8 cellular contexts compared by ENCODE assay signal in genomic region chr3:69738859-69739203, GRCh38. TPM values are rescaled to one million over a fixed set of nuclear protein-coding genes. Genes with fewer than 3 reads are reported as not detected.
A peak's percentile ranks its signal among the peaks of the same experiment; 100 is the strongest.
DNase-seq lines count a peak whose midpoint lies in the region; ATAC-seq and TF ChIP-seq lines count a peak whose summit lies in the region.

No MANE protein-coding gene starts in this region.

- under 1% methylated on average over 12 of the region's 12 CpGs for WGBS in hepatocyte (ENCODE audit: low lambda C conversion rate, missing lambda C conversion rate)

- no peaks in the 10 kb centered on the region for H4K20me1 ChIP-seq in hepatocyte (ENCODE audit: insufficient read depth, poor library complexity, severe bottlenecking)

- no peaks in the 10 kb centered on the region for H3K36me3 ChIP-seq in hepatocyte (replicated peaks; ENCODE audit: insufficient read depth, low read depth)

- H3K79me2 ChIP-seq in hepatocyte, result peaks cover 3% of the 10 kb centered on the region

- no peak overlapping the region for H3K27ac Mint-ChIP-seq in activated T-helper 1 cell treated with anti-CD3 and anti-CD28 coated beads, Interleukin-12 subunit alpha, Interleukin-12 subunit beta, Interleukin-2, Interleukin-4 antibody, amounts not matched to agents 30 ng/mL and 10 ng/mL and 1 ng/mL, durations not matched to agents 14 hours and 24 hours and 36 hours

- peaks cover 9% of the 10 kb centered on the region for H3K4me1 Mint-ChIP-seq in activated T-helper 1 cell treated with anti-CD3 and anti-CD28 coated beads, Interleukin-12 subunit alpha, Interleukin-12 subunit beta, Interleukin-2, Interleukin-4 antibody, amounts not matched to agents 30 ng/mL and 10 ng/mL and 1 ng/mL, durations not matched to agents 14 hours and 24 hours and 36 hours (ENCODE audit: low read depth)

- no peak for DNase-seq in activated T-helper 1 cell treated with anti-CD3 and anti-CD28 coated beads, Interleukin-12 subunit alpha, Interleukin-12 subunit beta, Interleukin-2, Interleukin-4 antibody, amounts not matched to agents 30 ng/mL and 10 ng/mL and 1 ng/mL, durations not matched to agents 14 hours and 24 hours and 36 hours (ENCODE audit: low spot score)
- no peak for DNase-seq in hepatocyte (ENCODE audit: low spot score)
- no peak for DNase-seq in NCI-H128 (lab: John Stamatoyannopoulos, UW; ENCODE audit: unreplicated experiment)
- DNase-seq in activated effector memory CD4-positive, alpha-beta T cell treated with anti-CD3 and anti-CD28 coated beads, Interleukin-2, amount 50 U/mL, for 16 hours, result no peak

- peak; percentile 1 for ATAC-seq in HG02885 (IDR thresholded peaks at IDR 0.05; ENCODE audit: poor library complexity, unreplicated experiment)
- no peak for ATAC-seq in GM18870 (IDR thresholded peaks at IDR 0.05; ENCODE audit: unreplicated experiment)
- ATAC-seq in GM19397 (IDR thresholded peaks at IDR 0.05; ENCODE audit: unreplicated experiment), result no peak

- H3K4me2 ChIP-seq in hepatocyte, result peak overlapping the region; percentile 87

- intact Hi-C loops in activated T-helper 1 cell treated with anti-CD3 and anti-CD28 coated beads, Interleukin-12 subunit alpha, Interleukin-12 subunit beta, Interleukin-2, Interleukin-4 antibody, amounts not matched to agents 30 ng/mL and 10 ng/mL and 1 ng/mL, durations not matched to agents 14 hours and 24 hours and 36 hours (cut with micrococcal nuclease), result loop anchor here (5.0 kb wide), 1 partner anchor 297 kb away; no protein-coding TSS in a partner anchor

- peak overlapping the region; percentile 79 for H2AFZ ChIP-seq in hepatocyte

- no peaks in the 10 kb centered on the region for H3K36me3 Mint-ChIP-seq in activated T-helper 1 cell treated with anti-CD3 and anti-CD28 coated beads, Interleukin-12 subunit alpha, Interleukin-12 subunit beta, Interleukin-2, Interleukin-4 antibody, amounts not matched to agents 30 ng/mL and 10 ng/mL and 1 ng/mL, durations not matched to agents 14 hours and 24 hours and 36 hours (ENCODE audit: low read depth)

- no peaks in the 10 kb centered on the region for H3K9me3 ChIP-seq in hepatocyte (ENCODE audit: low read depth)

- no peaks in the 10 kb centered on the region for H3K9me3 Mint-ChIP-seq in activated T-helper 1 cell treated with anti-CD3 and anti-CD28 coated beads, Interleukin-12 subunit alpha, Interleukin-12 subunit beta, Interleukin-2, Interleukin-4 antibody, amounts not matched to agents 30 ng/mL and 10 ng/mL and 1 ng/mL, durations not matched to agents 14 hours and 24 hours and 36 hours

- H3K4me3 ChIP-seq in hepatocyte, result peak overlapping the region; percentile 70
- peak overlapping the region; percentile 55 to 90 (median 76) for H3K4me3 ChIP-seq in skin epidermis

- no peaks in the 10 kb centered on the region for H3K9me2 ChIP-seq in hepatocyte (replicated peaks; ENCODE audit: insufficient read depth)

- H3K27me3 ChIP-seq in hepatocyte, result peaks cover 4% of the 10 kb centered on the region

- H3K27ac ChIP-seq in hepatocyte, result peak overlapping the region; percentile 3
- peak overlapping the region in 14 of 21 experiments; percentile 24 to 85 (median 71) for H3K27ac ChIP-seq in skin epidermis

- no peak for TF ChIP-seq CTCF in hepatocyte (IDR thresholded peaks at IDR 0.05; ENCODE audit: poor library complexity)

- peaks cover 9% of the 10 kb centered on the region for H3K4me1 ChIP-seq in hepatocyte (ENCODE audit: insufficient read depth)

- peak overlapping the region; percentile 57 for H3K4me3 Mint-ChIP-seq in activated T-helper 1 cell treated with anti-CD3 and anti-CD28 coated beads, Interleukin-12 subunit alpha, Interleukin-12 subunit beta, Interleukin-2, Interleukin-4 antibody, amounts not matched to agents 30 ng/mL and 10 ng/mL and 1 ng/mL, durations not matched to agents 14 hours and 24 hours and 36 hours

- peaks cover 47% of the 10 kb centered on the region for H3K27me3 Mint-ChIP-seq in activated T-helper 1 cell treated with anti-CD3 and anti-CD28 coated beads, Interleukin-12 subunit alpha, Interleukin-12 subunit beta, Interleukin-2, Interleukin-4 antibody, amounts not matched to agents 30 ng/mL and 10 ng/mL and 1 ng/mL, durations not matched to agents 14 hours and 24 hours and 36 hours (ENCODE audit: insufficient read depth)

RNA-seq across cellular contexts. Expression of gene MITF, which starts 0.4 kb away (rescaled TPM):
- total RNA-seq in activated T-helper 1 cell treated with anti-CD3 and anti-CD28 coated beads, Interleukin-12 subunit alpha, Interleukin-12 subunit beta, Interleukin-2, Interleukin-4 antibody, amounts not matched to agents 30 ng/mL and 10 ng/mL and 1 ng/mL, durations not matched to agents 14 hours and 24 hours and 36 hours, result 0.54 TPM in 1 of 2 replicates, not detected in the other
- total RNA-seq in hepatocyte, result 7.1 and 7.7 TPM in 2 replicates
- 14.2 and 14.5 TPM in 2 replicates for polyA plus RNA-seq in hepatocyte
